Comparison of ENCODE assay signal across 8 cellular contexts in the genomic region with DNA sequence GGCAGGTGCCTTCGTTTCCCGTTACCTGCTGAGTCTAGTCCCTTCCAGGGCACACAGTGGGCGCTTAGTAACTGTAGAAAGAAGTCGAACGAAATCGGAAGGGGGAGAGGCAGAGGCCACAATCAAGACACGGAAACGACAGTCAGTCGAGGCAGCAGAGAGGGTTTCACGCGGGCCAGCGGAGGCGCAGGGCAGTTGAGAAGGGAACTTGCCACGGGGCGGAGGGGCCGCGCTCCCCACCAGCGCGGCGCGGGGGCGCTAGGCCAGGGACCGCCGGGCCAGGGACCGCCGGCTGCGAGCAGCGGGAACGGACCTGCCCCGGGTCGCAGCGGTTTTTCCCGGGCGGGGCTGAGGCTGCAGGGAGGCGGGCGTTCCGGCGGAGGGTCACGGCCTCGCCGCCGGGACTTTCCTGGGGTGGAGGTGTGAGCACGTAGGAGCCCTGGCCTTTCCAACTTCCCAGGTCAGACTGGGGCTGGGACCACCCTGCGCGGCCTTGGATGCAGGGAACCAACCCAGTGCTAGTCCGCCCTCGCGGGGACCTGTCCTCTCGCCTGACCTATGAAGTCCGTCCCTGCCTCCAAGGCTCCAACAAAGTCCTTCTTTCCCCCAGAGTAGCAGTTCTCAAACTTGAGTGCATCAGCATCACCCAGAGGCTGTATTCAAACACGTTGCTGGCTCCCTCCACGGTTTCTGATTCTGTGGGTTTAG.
DNase-seq lines count a peak whose midpoint lies in the region; ATAC-seq and TF ChIP-seq lines count a peak whose summit lies in the region.

No MANE protein-coding gene starts in this region.

- peaks cover 4% of the 10 kb centered on the region; the same call in 1 of the 2 replicates for H3K79me2 ChIP-seq in PC-3 (ENCODE audit: low read length)

- H3K4me1 ChIP-seq in HAP-1 (no peaks in the 10 kb centered on the region; the same call in 1 of the 2 replicates), PC-3 (ENCODE audit: insufficient read depth, low read length) (peaks cover 61% of the 10 kb centered on the region), rectal smooth muscle tissue (ENCODE audit: control insufficient read depth, insufficient read depth, low read length) (peaks cover 21% of the 10 kb centered on the region)

- H3K36me3 ChIP-seq in HAP-1 (replicated peaks) (no peaks in the 10 kb centered on the region), PC-3 (ENCODE audit: low read depth, low read length) (no peaks in the 10 kb centered on the region), rectal smooth muscle tissue (ENCODE audit: control insufficient read depth, insufficient read depth, low read length) (no peaks in the 10 kb centered on the region)

- peak overlapping the region; percentile 91 for H2AFZ ChIP-seq in PC-3 (ENCODE audit: low read length)

- H3K4me2 ChIP-seq in PC-3 (ENCODE audit: low read length), result peak overlapping the region; percentile 92

- peak; percentile 11 for ATAC-seq in PC-3
- peak; percentile 51 to 60 for ATAC-seq in left cardiac atrium
- ATAC-seq in HG03095 (IDR thresholded peaks at IDR 0.05; ENCODE audit: unreplicated experiment), result no peak

- TF ChIP-seq CTCF in PC-3 (conservative IDR thresholded peaks at IDR 0.05; ENCODE audit: low read depth, low read length), result no peak

- peak overlapping the region; percentile 69 for H3K4me3 ChIP-seq in GM08714 (ENCODE audit: low read length)
- H3K4me3 ChIP-seq in HAP-1, result peak overlapping the region; percentile 12; the same call in 1 of the 2 replicates
- peak overlapping the region; percentile 68 for H3K4me3 ChIP-seq in PC-3 (ENCODE audit: low read length)
- peak overlapping the region; percentile 58 for H3K4me3 ChIP-seq in rectal smooth muscle tissue (ENCODE audit: low read length)

- H3K4me1 Mint-ChIP-seq in activated naive CD4-positive, alpha-beta T cell treated with anti-CD3 and anti-CD28 coated beads, Interleukin-2, amount 10 ng/mL, durations not matched to agents 7 days and 5 days, result peaks cover 32% of the 10 kb centered on the region

- no peaks in the 10 kb centered on the region for H3K9me3 Mint-ChIP-seq in activated naive CD4-positive, alpha-beta T cell treated with anti-CD3 and anti-CD28 coated beads, Interleukin-2, amount 10 ng/mL, durations not matched to agents 7 days and 5 days

- DNase-seq in HAP-1 (ENCODE audit: low spot score in 2 of 2), result peak; percentile 4 to 38
- DNase-seq in PC-3, result peak; percentile 46
- DNase-seq in activated naive CD4-positive, alpha-beta T cell treated with anti-CD3 and anti-CD28 coated beads, Interleukin-2, amount 10 ng/mL, durations not matched to agents 7 days and 5 days, result peak; percentile 50
- DNase-seq in left cardiac atrium, result peak; percentile 65
- no peak for DNase-seq in occipital lobe (lab: John Stamatoyannopoulos, UW)

- H3F3A ChIP-seq in PC-3 (ENCODE audit: low read length, unreplicated experiment), result peaks cover 14% of the 10 kb centered on the region

- POLR2A ChIA-PET in PC-3 (lab: Charles Lee; ENCODE audit: unreplicated experiment), result no interaction called here

- peak overlapping the region; percentile 52 for H3K27ac Mint-ChIP-seq in activated naive CD4-positive, alpha-beta T cell treated with anti-CD3 and anti-CD28 coated beads, Interleukin-2, amount 10 ng/mL, durations not matched to agents 7 days and 5 days

- H3K27ac ChIP-seq in PC-3 (ENCODE audit: low read length) (peak overlapping the region; percentile 31), rectal smooth muscle tissue (ENCODE audit: low read depth, low read length) (peak overlapping the region; percentile 53)

- no TSS peak for BruUV-seq in PC-3 (replicated peaks; lab: Mats Ljungman, UMichigan)

- H4K20me1 ChIP-seq in PC-3 (ENCODE audit: low read length), result no peaks in the 10 kb centered on the region

- H3K27me3 ChIP-seq in HAP-1 (ENCODE audit: low read depth) (no peaks in the 10 kb centered on the region), PC-3 (ENCODE audit: low read length) (no peaks in the 10 kb centered on the region), rectal smooth muscle tissue (ENCODE audit: control insufficient read depth, insufficient read depth, low read length) (no peaks in the 10 kb centered on the region)

- no peaks in the 10 kb centered on the region for H3K9me2 ChIP-seq in PC-3 (replicated peaks; ENCODE audit: low read length)

- H3K9ac ChIP-seq in PC-3 (ENCODE audit: low read length), result peak overlapping the region; percentile 63
- H3K9ac ChIP-seq in rectal smooth muscle tissue (ENCODE audit: low read length), result peak overlapping the region; percentile 12

- H3K27me3 Mint-ChIP-seq in activated naive CD4-positive, alpha-beta T cell treated with anti-CD3 and anti-CD28 coated beads, Interleukin-2, amount 10 ng/mL, durations not matched to agents 7 days and 5 days, result peaks cover 5% of the 10 kb centered on the region

- H3K9me3 ChIP-seq in HAP-1, result no peaks in the 10 kb centered on the region
- no peaks in the 10 kb centered on the region for H3K9me3 ChIP-seq in PC-3 (ENCODE audit: low read length)

- H3K4me3 Mint-ChIP-seq in activated naive CD4-positive, alpha-beta T cell treated with anti-CD3 and anti-CD28 coated beads, Interleukin-2, amount 10 ng/mL, durations not matched to agents 7 days and 5 days, result peak overlapping the region; percentile 80

- intact Hi-C loops in PC-3 (cut with micrococcal nuclease) (loop anchor here (1.0 to 10.0 kb wide), 4 partner anchors 298 to 548 kb away; a partner anchor contains a TSS), left cardiac atrium (cut with DNase I) (loop anchor here in 1 of 2 donors (2.0 kb wide), 1 partner anchor 362 kb away; a partner anchor contains a TSS)

- no peaks in the 10 kb centered on the region for H3K36me3 Mint-ChIP-seq in activated naive CD4-positive, alpha-beta T cell treated with anti-CD3 and anti-CD28 coated beads, Interleukin-2, amount 10 ng/mL, durations not matched to agents 7 days and 5 days

- in situ Hi-C loops in HAP-1 (cut with MboI; ENCODE audit: low sequenced_read_pairs), result no loop called here

- CTCF ChIA-PET in PC-3 (lab: Charles Lee), result no interaction called here
- CTCF ChIA-PET in activated naive CD4-positive, alpha-beta T cell treated with anti-CD3 and anti-CD28 coated beads, Interleukin-2, amount 10 ng/mL, durations not matched to agents 7 days and 5 days (lab: Charles Lee), result no interaction called here

Comparison
In these comparisons a context has a peak if more than half of its experiments do, and no peak if none do; other contexts are left out.
1. H3K4me3 ChIP-seq: peak in every context shown above with its lines; median percentile 69 in GM08714; 68 in PC-3; 58 in rectal smooth muscle tissue; 12 in HAP-1.